ENCODE assay signal across 26 cellular contexts in the genomic region with DNA sequence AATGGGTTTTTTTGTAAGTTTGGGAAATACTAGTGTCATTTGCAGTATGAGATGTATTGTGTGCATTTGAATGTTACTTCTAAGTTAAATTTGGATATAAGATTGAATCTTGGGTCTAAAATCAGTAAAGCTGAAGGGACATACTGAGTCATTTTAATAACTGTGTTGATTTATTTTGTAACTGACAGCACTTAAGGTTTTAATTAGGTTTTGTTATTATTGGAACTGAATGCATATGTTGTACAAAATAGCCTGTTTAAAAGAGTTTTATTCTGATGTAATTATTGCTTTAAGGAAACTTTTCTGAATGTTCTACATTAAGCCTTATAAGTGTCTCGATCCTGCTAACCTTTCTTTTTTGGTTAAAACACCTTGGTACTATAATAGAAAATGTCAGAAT.
"Had no signal": no experiment of that assay in that cellular context is flagged by ENCODE, and none has a peak within 500 bp of the region (broad histone marks: within the 10 kb centered on the region; RNA-seq: fewer than 3 reads in every experiment).

No MANE protein-coding gene starts in this region.

- FAIRE-seq: astrocyte had no signal

- H3K27ac ChIP-seq: adrenal gland, body of pancreas, breast epithelium, PC-9, RWPE1 had no signal

- H3K4me1 ChIP-seq: adrenal gland, body of pancreas, breast epithelium had no signal

- ATAC-seq: activated CD8-positive, alpha-beta T cell treated with anti-CD3 and anti-CD28 coated beads for 36 hours; activated T-cell treated with anti-CD3 and anti-CD28 coated beads, Interleukin-2, amount 50 U/mL, for 72 hours; activated T-helper 17 cell treated with anti-CD3 and anti-CD28 coated beads, Interleukin-2, amount 50 U/mL, for 72 hours; body of pancreas; Right ventricle myocardium inferior had no signal

- H3K36me3 ChIP-seq: adrenal gland, breast epithelium had no signal

- H3K4me3 ChIP-seq: adrenal gland, body of pancreas, breast epithelium, PC-9 had no signal

- H3K27me3 ChIP-seq: adrenal gland, body of pancreas, breast epithelium had no signal

- H3K4me2 ChIP-seq: PC-9 had no signal

- H3K9me3 ChIP-seq: adrenal gland, body of pancreas, breast epithelium had no signal

- H2AFZ ChIP-seq: PC-9 had no signal

- DNase-seq: activated CD4-positive, alpha-beta T cell treated with anti-CD3 and anti-CD28 coated beads, Interleukin-2, amount 10 ng/mL, durations not matched to agents 24 days and 14 days; activated CD4-positive, alpha-beta T cell treated with anti-CD3 and anti-CD28 coated beads, Interleukin-2, amount 50 U/mL, for 4 hours; activated CD8-positive, alpha-beta T cell treated with anti-CD3 and anti-CD28 coated beads for 36 hours; activated gamma-delta T cell; activated naive CD4-positive, alpha-beta T cell treated with Interleukin-2 at 50 U/mL for 16 hours; activated naive CD8-positive, alpha-beta T cell treated with anti-CD3 and anti-CD28 coated beads, Interleukin-2, amount 10 ng/mL, durations not matched to agents 7 days and 5 days; activated T-cell treated with anti-CD3 and anti-CD28 coated beads, Interleukin-2, amount 50 U/mL, for 1 hour; activated T-cell treated with anti-CD3 and anti-CD28 coated beads, Interleukin-2, amount 50 U/mL, for 72 hours; adrenal gland; body of pancreas; NCI-H1105; NCI-H1417 treated with DMSO at 0.1 percent for 48 hours; NCI-H1694; NCI-H1930; NCI-H345; NCI-H524 treated with DMSO at 0.1 percent for 48 hours; NCI-H748 treated with DMSO at 0.1 percent for 48 hours; NK-92 treated with Interleukin-12 subunit alpha and Interleukin-12 subunit beta, amount 100 ng/mL, for 24 hours; PC-9; SIG-M5; T1000 had no signal
